Comparison of ENCODE assay signal across 1 cellular context in the genomic region with DNA sequence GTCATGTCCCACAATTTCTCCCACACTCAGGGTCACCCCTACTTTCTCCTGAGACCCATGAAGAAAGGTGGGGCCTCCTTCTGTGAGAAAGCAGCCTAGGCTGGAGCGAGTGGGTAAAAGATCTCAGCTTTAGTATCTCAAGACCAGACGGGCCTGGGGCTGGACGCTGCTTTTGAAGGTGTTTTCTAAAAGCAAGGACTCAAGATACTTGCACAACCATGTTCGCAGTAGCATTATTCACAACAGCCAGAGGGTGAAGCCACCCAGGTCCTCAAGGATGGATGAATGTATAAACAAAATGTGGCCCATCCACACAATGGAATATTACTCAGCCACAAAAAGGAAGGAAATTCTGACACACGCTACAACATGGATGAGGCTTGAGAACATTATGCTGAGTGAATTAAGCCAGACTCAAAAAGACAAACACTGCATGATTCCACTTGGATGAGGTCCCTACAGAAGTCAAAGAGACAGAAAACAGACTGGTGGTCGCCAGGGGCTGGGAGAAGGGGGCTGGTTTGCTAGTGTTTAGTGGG.
A peak's percentile ranks its signal among the peaks of the same experiment; 100 is the strongest.
TF ChIP-seq lines count a peak whose summit lies in the region.

No MANE protein-coding gene starts in this region.

TF ChIP-seq in HepG2, 621 proteins besides CTCF, POLR2A, EP300 and RAD21:
- TF ChIP-seq MAZ (IDR thresholded peaks at IDR 0.05; ENCODE audit: borderline replicate concordance, low read depth, low read length) = no peak
- 0 out of 2 replicates have a peak, but pooled peaks have one; percentile 8 for TF ChIP-seq MAZ (CRISPR knock-in tag; IDR thresholded peaks at IDR 0.05; ENCODE audit: low read depth)
- 0 out of 2 replicates have a peak, but pooled peaks have one; percentile 5 for TF ChIP-seq ZNF761 (CRISPR knock-in tag; conservative IDR thresholded peaks at IDR 0.05)
- TF ChIP-seq SP5 (CRISPR knock-in tag; IDR thresholded peaks at IDR 0.05; ENCODE audit: borderline replicate concordance, low read depth) = 0 out of 2 replicates have a peak, but pooled peaks have one; percentile 3
- TF ChIP-seq, protein P1, sequence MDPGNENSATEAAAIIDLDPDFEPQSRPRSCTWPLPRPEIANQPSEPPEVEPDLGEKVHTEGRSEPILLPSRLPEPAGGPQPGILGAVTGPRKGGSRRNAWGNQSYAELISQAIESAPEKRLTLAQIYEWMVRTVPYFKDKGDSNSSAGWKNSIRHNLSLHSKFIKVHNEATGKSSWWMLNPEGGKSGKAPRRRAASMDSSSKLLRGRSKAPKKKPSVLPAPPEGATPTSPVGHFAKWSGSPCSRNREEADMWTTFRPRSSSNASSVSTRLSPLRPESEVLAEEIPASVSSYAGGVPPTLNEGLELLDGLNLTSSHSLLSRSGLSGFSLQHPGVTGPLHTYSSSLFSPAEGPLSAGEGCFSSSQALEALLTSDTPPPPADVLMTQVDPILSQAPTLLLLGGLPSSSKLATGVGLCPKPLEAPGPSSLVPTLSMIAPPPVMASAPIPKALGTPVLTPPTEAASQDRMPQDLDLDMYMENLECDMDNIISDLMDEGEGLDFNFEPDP (CRISPR knock-in tag; conservative IDR thresholded peaks at IDR 0.05) = 0 out of 2 replicates have a peak, but pooled peaks have one; percentile 20
- TF ChIP-seq, protein P2, sequence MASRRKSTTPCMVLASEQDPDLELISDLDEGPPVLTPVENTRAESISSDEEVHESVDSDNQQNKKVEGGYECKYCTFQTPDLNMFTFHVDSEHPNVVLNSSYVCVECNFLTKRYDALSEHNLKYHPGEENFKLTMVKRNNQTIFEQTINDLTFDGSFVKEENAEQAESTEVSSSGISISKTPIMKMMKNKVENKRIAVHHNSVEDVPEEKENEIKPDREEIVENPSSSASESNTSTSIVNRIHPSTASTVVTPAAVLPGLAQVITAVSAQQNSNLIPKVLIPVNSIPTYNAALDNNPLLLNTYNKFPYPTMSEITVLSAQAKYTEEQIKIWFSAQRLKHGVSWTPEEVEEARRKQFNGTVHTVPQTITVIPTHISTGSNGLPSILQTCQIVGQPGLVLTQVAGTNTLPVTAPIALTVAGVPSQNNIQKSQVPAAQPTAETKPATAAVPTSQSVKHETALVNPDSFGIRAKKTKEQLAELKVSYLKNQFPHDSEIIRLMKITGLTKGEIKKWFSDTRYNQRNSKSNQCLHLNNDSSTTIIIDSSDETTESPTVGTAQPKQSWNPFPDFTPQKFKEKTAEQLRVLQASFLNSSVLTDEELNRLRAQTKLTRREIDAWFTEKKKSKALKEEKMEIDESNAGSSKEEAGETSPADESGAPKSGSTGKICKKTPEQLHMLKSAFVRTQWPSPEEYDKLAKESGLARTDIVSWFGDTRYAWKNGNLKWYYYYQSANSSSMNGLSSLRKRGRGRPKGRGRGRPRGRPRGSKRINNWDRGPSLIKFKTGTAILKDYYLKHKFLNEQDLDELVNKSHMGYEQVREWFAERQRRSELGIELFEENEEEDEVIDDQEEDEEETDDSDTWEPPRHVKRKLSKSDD (CRISPR knock-in tag; IDR thresholded peaks at IDR 0.05; ENCODE audit: low read depth) = no peak
- TF ChIP-seq, protein P3, sequence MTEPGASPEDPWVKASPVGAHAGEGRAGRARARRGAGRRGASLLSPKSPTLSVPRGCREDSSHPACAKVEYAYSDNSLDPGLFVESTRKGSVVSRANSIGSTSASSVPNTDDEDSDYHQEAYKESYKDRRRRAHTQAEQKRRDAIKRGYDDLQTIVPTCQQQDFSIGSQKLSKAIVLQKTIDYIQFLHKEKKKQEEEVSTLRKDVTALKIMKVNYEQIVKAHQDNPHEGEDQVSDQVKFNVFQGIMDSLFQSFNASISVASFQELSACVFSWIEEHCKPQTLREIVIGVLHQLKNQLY (CRISPR knock-in tag; IDR thresholded peaks at IDR 0.05) = no peak
- TF ChIP-seq, protein P4, sequence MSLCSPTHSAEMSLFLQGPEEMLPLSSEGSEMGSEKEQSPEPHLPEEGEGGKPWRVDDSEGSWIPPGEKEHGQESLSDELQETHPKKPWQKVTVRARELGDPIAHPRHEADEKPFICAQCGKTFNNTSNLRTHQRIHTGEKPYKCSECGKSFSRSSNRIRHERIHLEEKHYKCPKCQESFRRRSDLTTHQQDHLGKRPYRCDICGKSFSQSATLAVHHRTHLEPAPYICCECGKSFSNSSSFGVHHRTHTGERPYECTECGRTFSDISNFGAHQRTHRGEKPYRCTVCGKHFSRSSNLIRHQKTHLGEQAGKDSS (CRISPR knock-in tag; IDR thresholded peaks at IDR 0.05; ENCODE audit: borderline replicate concordance, low read depth) = 0 out of 2 replicates have a peak, but pooled peaks have one; percentile 1
- TF ChIP-seq ZNF788 (CRISPR knock-in tag; IDR thresholded peaks at IDR 0.05; ENCODE audit: borderline replicate concordance) = 0 out of 2 replicates have a peak, but pooled peaks have one; percentile 16
- TF ChIP-seq, protein P5, sequence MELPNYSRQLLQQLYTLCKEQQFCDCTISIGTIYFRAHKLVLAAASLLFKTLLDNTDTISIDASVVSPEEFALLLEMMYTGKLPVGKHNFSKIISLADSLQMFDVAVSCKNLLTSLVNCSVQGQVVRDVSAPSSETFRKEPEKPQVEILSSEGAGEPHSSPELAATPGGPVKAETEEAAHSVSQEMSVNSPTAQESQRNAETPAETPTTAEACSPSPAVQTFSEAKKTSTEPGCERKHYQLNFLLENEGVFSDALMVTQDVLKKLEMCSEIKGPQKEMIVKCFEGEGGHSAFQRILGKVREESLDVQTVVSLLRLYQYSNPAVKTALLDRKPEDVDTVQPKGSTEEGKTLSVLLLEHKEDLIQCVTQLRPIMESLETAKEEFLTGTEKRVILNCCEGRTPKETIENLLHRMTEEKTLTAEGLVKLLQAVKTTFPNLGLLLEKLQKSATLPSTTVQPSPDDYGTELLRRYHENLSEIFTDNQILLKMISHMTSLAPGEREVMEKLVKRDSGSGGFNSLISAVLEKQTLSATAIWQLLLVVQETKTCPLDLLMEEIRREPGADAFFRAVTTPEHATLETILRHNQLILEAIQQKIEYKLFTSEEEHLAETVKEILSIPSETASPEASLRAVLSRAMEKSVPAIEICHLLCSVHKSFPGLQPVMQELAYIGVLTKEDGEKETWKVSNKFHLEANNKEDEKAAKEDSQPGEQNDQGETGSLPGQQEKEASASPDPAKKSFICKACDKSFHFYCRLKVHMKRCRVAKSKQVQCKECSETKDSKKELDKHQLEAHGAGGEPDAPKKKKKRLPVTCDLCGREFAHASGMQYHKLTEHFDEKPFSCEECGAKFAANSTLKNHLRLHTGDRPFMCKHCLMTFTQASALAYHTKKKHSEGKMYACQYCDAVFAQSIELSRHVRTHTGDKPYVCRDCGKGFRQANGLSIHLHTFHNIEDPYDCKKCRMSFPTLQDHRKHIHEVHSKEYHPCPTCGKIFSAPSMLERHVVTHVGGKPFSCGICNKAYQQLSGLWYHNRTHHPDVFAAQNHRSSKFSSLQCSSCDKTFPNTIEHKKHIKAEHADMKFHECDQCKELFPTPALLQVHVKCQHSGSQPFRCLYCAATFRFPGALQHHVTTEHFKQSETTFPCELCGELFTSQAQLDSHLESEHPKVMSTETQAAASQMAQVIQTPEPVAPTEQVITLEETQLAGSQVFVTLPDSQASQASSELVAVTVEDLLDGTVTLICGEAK (IDR thresholded peaks at IDR 0.05) = no peak
- TF ChIP-seq, protein P5 (CRISPR knock-in tag; IDR thresholded peaks at IDR 0.05) = 0 out of 2 replicates have a peak, but pooled peaks have one; percentile 7
- 0 out of 2 replicates have a peak, but pooled peaks have one; percentile 5 for TF ChIP-seq ZNF564 (CRISPR knock-in tag; IDR thresholded peaks at IDR 0.05)
- no peak for TF ChIP-seq TARDBP (CRISPR knock-in tag; IDR thresholded peaks at IDR 0.05)
- TF ChIP-seq ZNF674 (CRISPR knock-in tag; IDR thresholded peaks at IDR 0.05; ENCODE audit: low read depth) = no peak
- TF ChIP-seq ZNF501 (CRISPR knock-in tag; IDR thresholded peaks at IDR 0.05) = peak; percentile 15; the same call in 1 of the 2 replicates
- TF ChIP-seq ZMYM3 (CRISPR knock-in tag; IDR thresholded peaks at IDR 0.05) = 0 out of 2 replicates have a peak, but pooled peaks have one; percentile 1
- TF ChIP-seq, protein P6, sequence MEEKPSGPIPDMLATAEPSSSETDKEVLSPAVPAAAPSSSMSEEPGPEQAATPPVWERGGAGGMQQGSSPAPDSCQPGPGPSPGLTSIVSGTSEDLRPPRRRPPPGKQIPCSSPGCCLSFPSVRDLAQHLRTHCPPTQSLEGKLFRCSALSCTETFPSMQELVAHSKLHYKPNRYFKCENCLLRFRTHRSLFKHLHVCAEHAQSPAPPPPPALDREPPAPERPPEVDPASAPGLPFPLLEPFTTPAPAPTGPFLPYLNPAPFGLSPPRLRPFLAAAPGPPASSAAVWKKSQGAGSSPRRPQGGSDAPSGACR (CRISPR knock-in tag; IDR thresholded peaks at IDR 0.05) = 0 out of 2 replicates have a peak, but pooled peaks have one; percentile 27
